In the genomic region with DNA sequence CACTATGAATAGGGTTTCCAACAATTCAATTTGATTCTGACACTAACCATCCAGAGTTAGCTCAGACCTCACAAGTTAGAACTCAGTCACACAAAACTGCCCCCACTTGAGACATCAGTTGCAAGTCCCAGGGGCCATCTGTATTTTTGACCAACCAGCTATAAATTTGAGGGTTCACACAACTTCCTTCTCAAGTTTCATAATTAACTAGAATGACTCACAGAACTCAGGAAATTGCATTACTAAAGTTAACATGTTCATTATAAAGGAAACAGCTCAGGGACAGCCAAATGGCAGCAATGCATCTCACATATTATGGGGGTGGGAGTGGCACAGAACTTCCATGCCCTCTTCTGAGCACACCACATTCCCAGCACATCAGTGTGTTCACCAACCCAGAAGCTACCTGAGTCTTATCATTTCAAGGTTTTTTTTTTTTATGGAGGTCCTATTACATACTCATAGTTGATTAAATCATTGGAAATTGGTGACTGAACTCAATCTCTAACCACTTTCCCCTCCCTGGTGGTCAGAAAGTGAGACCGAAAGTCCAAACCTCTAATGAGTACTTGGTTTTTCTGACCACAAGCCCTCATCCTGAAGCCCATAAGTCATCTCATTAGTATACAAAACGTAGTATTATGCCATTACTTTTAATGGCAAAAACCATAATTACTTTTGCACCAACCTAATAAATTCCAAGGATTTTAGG, we compare ENCODE assay signal across 18 cellular contexts.
DNase-seq lines count a peak whose midpoint lies in the region; ATAC-seq and TF ChIP-seq lines count a peak whose summit lies in the region.
"Had no signal": no experiment of that assay in that cellular context is flagged by ENCODE, and none has a peak within 500 bp of the region (broad histone marks: within the 10 kb centered on the region; RNA-seq: fewer than 3 reads in every experiment).

No MANE protein-coding gene starts in this region.

- H3K27ac Mint-ChIP-seq in activated naive CD4-positive, alpha-beta T cell treated with anti-CD3 and anti-CD28 coated beads, Interleukin-2, amount 50 U/mL, for 72 hours: no peak overlapping the region
- H3K27ac Mint-ChIP-seq: activated CD4-positive, alpha-beta memory T cell treated with anti-CD3 and anti-CD28 coated beads, Interleukin-2, amount 10 ng/mL, durations not matched to agents 7 days and 5 days; activated naive CD4-positive, alpha-beta T cell treated with anti-CD3 and anti-CD28 coated beads, Interleukin-2, amount 10 ng/mL, durations not matched to agents 7 days and 5 days; CD4-positive, alpha-beta T cell; HFFc6; T-helper 1 cell treated with Interleukin-12 subunit alpha and Interleukin-12 subunit beta and Interleukin-4 antibody, amounts not matched to agents 30 μg/mL and 1 μg/mL, for 36 hours had no signal

- peak; percentile 97 for DNase-seq in NB4 (ENCODE audit: low read depth)
- DNase-seq in glomerular visceral epithelial cell (ENCODE audit: extremely low spot score): peak; percentile 30
- no peak for DNase-seq in DMS53 (lab: John Stamatoyannopoulos, UW)
- no peak for DNase-seq in activated naive CD4-positive, alpha-beta T cell treated with anti-CD3 and anti-CD28 coated beads, Interleukin-2, amount 50 U/mL, for 72 hours (ENCODE audit: low spot score in 2 of 2)
- DNase-seq in NCI-H1694 (lab: John Stamatoyannopoulos, UW): no peak
- DNase-seq in DMS53 treated with DMSO at 0.1 percent for 48 hours (lab: John Stamatoyannopoulos, UW; ENCODE audit: unreplicated experiment): no peak
- DNase-seq: activated CD4-positive, alpha-beta memory T cell treated with anti-CD3 and anti-CD28 coated beads, Interleukin-2, amount 10 ng/mL, durations not matched to agents 7 days and 5 days; activated naive CD4-positive, alpha-beta T cell treated with anti-CD3 and anti-CD28 coated beads, Interleukin-2, amount 10 ng/mL, durations not matched to agents 7 days and 5 days; CD4-positive, alpha-beta T cell; cerebellar nuclear complex; HFFc6; NCI-H1930; stomach had no signal

- TF ChIP-seq POLR2A in NB4 (IDR thresholded peaks at IDR 0.05; ENCODE audit: extremely low read depth, insufficient read length): no peak

- H3K9me3 Mint-ChIP-seq in activated naive CD4-positive, alpha-beta T cell treated with anti-CD3 and anti-CD28 coated beads, Interleukin-2, amount 50 U/mL, for 72 hours: peaks cover 3 to 9% of the 10 kb centered on the region in 2 donors

- H3K4me3 ChIP-seq in NB4 (ENCODE audit: low read depth, low read length): peak overlapping the region; percentile 17
- H3K4me3 ChIP-seq: right atrium auricular region, stomach had no signal

- ATAC-seq in GM19043 (IDR thresholded peaks at IDR 0.05; ENCODE audit: low read depth, unreplicated experiment) (peak; percentile 61), HG03097 (IDR thresholded peaks at IDR 0.05; ENCODE audit: low FRiP score, unreplicated experiment) (peak; percentile 67)
- ATAC-seq in activated naive CD4-positive, alpha-beta T cell treated with anti-CD3 and anti-CD28 coated beads, Interleukin-2, amount 50 U/mL, for 72 hours: no peak
- ATAC-seq: esophagus mucosa had no signal

- no peaks in the 10 kb centered on the region for H3K36me3 Mint-ChIP-seq in activated naive CD4-positive, alpha-beta T cell treated with anti-CD3 and anti-CD28 coated beads, Interleukin-2, amount 50 U/mL, for 72 hours
- H3K36me3 Mint-ChIP-seq: activated naive CD4-positive, alpha-beta T cell treated with anti-CD3 and anti-CD28 coated beads, Interleukin-2, amount 10 ng/mL, durations not matched to agents 7 days and 5 days had no signal

- TF ChIP-seq CTCF in NB4 (IDR thresholded peaks at IDR 0.05; ENCODE audit: low read depth, low read length): no peak

Comparison
In these comparisons a context has a peak if more than half of its experiments do, and no peak if none do; other contexts are left out.
1. ATAC-seq: peak in GM19043 (single experiment) and HG03097 (single experiment); none in activated naive CD4-positive, alpha-beta T cell treated with anti-CD3 and anti-CD28 coated beads, Interleukin-2, amount 50 U/mL, for 72 hours (0 of 2).
2. DNase-seq: peak in NB4 (single experiment) and glomerular visceral epithelial cell (single experiment); none in DMS53 (single experiment), activated naive CD4-positive, alpha-beta T cell treated with anti-CD3 and anti-CD28 coated beads, Interleukin-2, amount 50 U/mL, for 72 hours (0 of 2), NCI-H1694 (single experiment) and DMS53 treated with DMSO at 0.1 percent for 48 hours (single experiment).